18 cellular contexts compared by ENCODE assay signal in genomic region chr22:46422896-46423295, GRCh38.
DNase-seq lines count a peak whose midpoint lies in the region; ATAC-seq, FAIRE-seq and TF ChIP-seq lines count a peak whose summit lies in the region.
"Had no signal": no experiment of that assay in that cellular context is flagged by ENCODE, and none has a peak within 500 bp of the region (broad histone marks: within the 10 kb centered on the region; RNA-seq: fewer than 3 reads in every experiment).

No MANE protein-coding gene starts in this region.

- H3K9ac ChIP-seq in kidney (ENCODE audit: low read length in 2 of 2) = no peak overlapping the region
- H3K9ac ChIP-seq: KMS-11 had no signal

- no peak overlapping the region for H3K4me3 ChIP-seq in kidney (ENCODE audit: low read length in 2 of 2)
- no peak overlapping the region for H3K4me3 ChIP-seq in effector memory CD4-positive, alpha-beta T cell (ENCODE audit: insufficient read depth, low read depth, low read length, poor library complexity, severe bottlenecking)

- intact Hi-C loops in activated B cell treated with CpG ODN at 0.5 μM for 24 hours (cut with micrococcal nuclease) (no loop called here), kidney (cut with DNase I) (no loop called here)
- intact Hi-C loops in activated T-helper 2 cell treated with anti-CD3 and anti-CD28 coated beads, Interferon-gamma antibody, Interleukin-2, Interleukin-4, amounts not matched to agents 10 μg/mL and 5 μg/mL and 100 μg/mL, durations not matched to agents 14 hours and 24 hours and 36 hours (cut with micrococcal nuclease) = no loop called here

- H3K36me3 Mint-ChIP-seq in activated B cell treated with CpG ODN at 0.5 μM for 24 hours (ENCODE audit: low read depth) (peaks cover 19% of the 10 kb centered on the region), progenitor cell of endocrine pancreas (ENCODE audit: insufficient read depth) (peaks cover 17% of the 10 kb centered on the region)
- no peaks in the 10 kb centered on the region for H3K36me3 Mint-ChIP-seq in activated T-helper 2 cell treated with anti-CD3 and anti-CD28 coated beads, Interferon-gamma antibody, Interleukin-2, Interleukin-4, amounts not matched to agents 10 μg/mL and 5 μg/mL and 100 μg/mL, durations not matched to agents 14 hours and 24 hours and 36 hours (ENCODE audit: low read depth)
- H3K36me3 Mint-ChIP-seq in activated T-helper 17 cell treated with anti-CD3 and anti-CD28 coated beads, Interleukin-2, amount 50 U/mL, for 72 hours (ENCODE audit: low read depth) = no peaks in the 10 kb centered on the region

- TF ChIP-seq CTCF in activated B cell treated with CpG ODN at 0.5 μM for 24 hours (IDR thresholded peaks at IDR 0.05) = no peak
- TF ChIP-seq CTCF in kidney (IDR thresholded peaks at IDR 0.05; ENCODE audit: borderline replicate concordance, extremely low read depth, insufficient read depth) = no peak
- no peak for TF ChIP-seq CTCF in progenitor cell of endocrine pancreas (IDR thresholded peaks at IDR 0.05; ENCODE audit: unreplicated experiment)

- peaks cover 21% of the 10 kb centered on the region for H3K4me1 Mint-ChIP-seq in activated B cell treated with CpG ODN at 0.5 μM for 24 hours
- no peaks in the 10 kb centered on the region for H3K4me1 Mint-ChIP-seq in progenitor cell of endocrine pancreas (ENCODE audit: low read depth)
- H3K4me1 Mint-ChIP-seq in activated T-helper 2 cell treated with anti-CD3 and anti-CD28 coated beads, Interferon-gamma antibody, Interleukin-2, Interleukin-4, amounts not matched to agents 10 μg/mL and 5 μg/mL and 100 μg/mL, durations not matched to agents 14 hours and 24 hours and 36 hours (ENCODE audit: low read depth) = no peaks in the 10 kb centered on the region
- no peaks in the 10 kb centered on the region for H3K4me1 Mint-ChIP-seq in activated T-helper 17 cell treated with anti-CD3 and anti-CD28 coated beads, Interleukin-2, amount 50 U/mL, for 72 hours

- H3K27ac Mint-ChIP-seq in activated B cell treated with CpG ODN at 0.5 μM for 24 hours (peak overlapping the region; percentile 68), progenitor cell of endocrine pancreas (peak overlapping the region; percentile 82)
- H3K27ac Mint-ChIP-seq in activated T-helper 2 cell treated with anti-CD3 and anti-CD28 coated beads, Interferon-gamma antibody, Interleukin-2, Interleukin-4, amounts not matched to agents 10 μg/mL and 5 μg/mL and 100 μg/mL, durations not matched to agents 14 hours and 24 hours and 36 hours = no peak overlapping the region
- H3K27ac Mint-ChIP-seq in activated T-helper 17 cell treated with anti-CD3 and anti-CD28 coated beads, Interleukin-2, amount 50 U/mL, for 72 hours = no peak overlapping the region

- FAIRE-seq in kidney (lab: Jason Lieb, UNC) = no peak
- FAIRE-seq: GM12892 had no signal

- H3K27me3 ChIP-seq in effector memory CD4-positive, alpha-beta T cell (replicated peaks; ENCODE audit: control insufficient read depth, insufficient read depth, low read length, poor library complexity, severe bottlenecking) = no peaks in the 10 kb centered on the region

- no peaks in the 10 kb centered on the region for H3K36me3 ChIP-seq in kidney (ENCODE audit: control insufficient read depth in 1 of 2, insufficient read depth in 2 of 2, low read length in 2 of 2)
- H3K36me3 ChIP-seq in effector memory CD4-positive, alpha-beta T cell (ENCODE audit: control insufficient read depth, insufficient read depth, low read length) = no peaks in the 10 kb centered on the region

- H3K4me3 Mint-ChIP-seq in activated B cell treated with CpG ODN at 0.5 μM for 24 hours = no peak overlapping the region
- H3K4me3 Mint-ChIP-seq in progenitor cell of endocrine pancreas (ENCODE audit: low read depth) = no peak overlapping the region
- H3K4me3 Mint-ChIP-seq in activated T-helper 2 cell treated with anti-CD3 and anti-CD28 coated beads, Interferon-gamma antibody, Interleukin-2, Interleukin-4, amounts not matched to agents 10 μg/mL and 5 μg/mL and 100 μg/mL, durations not matched to agents 14 hours and 24 hours and 36 hours (ENCODE audit: low read depth) = no peak overlapping the region
- H3K4me3 Mint-ChIP-seq in activated T-helper 17 cell treated with anti-CD3 and anti-CD28 coated beads, Interleukin-2, amount 50 U/mL, for 72 hours = no peak overlapping the region

- POLR2A ChIA-PET in activated B cell treated with CpG ODN at 0.5 μM for 24 hours (lab: Charles Lee) = no interaction called here

- H3K4me1 ChIP-seq in kidney (ENCODE audit: control insufficient read depth in 1 of 2, insufficient read depth in 1 of 2, low read depth in 1 of 2, low read length in 2 of 2) = peaks cover 1 to 7% of the 10 kb centered on the region in 2 donors
- no peaks in the 10 kb centered on the region for H3K4me1 ChIP-seq in effector memory CD4-positive, alpha-beta T cell (ENCODE audit: control insufficient read depth, insufficient read depth, low read length, poor library complexity, severe bottlenecking)
- H3K4me1 ChIP-seq: Caco-2 had no signal

- ATAC-seq in activated B cell treated with CpG ODN at 0.5 μM for 24 hours (ENCODE audit: low read depth) = no peak
- no peak for ATAC-seq in activated T-helper 17 cell treated with anti-CD3 and anti-CD28 coated beads, Interleukin-2, amount 50 U/mL, for 72 hours (replicated peaks)

- H3K27me3 Mint-ChIP-seq in activated B cell treated with CpG ODN at 0.5 μM for 24 hours (no peaks in the 10 kb centered on the region), progenitor cell of endocrine pancreas (no peaks in the 10 kb centered on the region)
- no peaks in the 10 kb centered on the region for H3K27me3 Mint-ChIP-seq in activated T-helper 2 cell treated with anti-CD3 and anti-CD28 coated beads, Interferon-gamma antibody, Interleukin-2, Interleukin-4, amounts not matched to agents 10 μg/mL and 5 μg/mL and 100 μg/mL, durations not matched to agents 14 hours and 24 hours and 36 hours (ENCODE audit: low read depth)
- no peaks in the 10 kb centered on the region for H3K27me3 Mint-ChIP-seq in activated T-helper 17 cell treated with anti-CD3 and anti-CD28 coated beads, Interleukin-2, amount 50 U/mL, for 72 hours

- H3K9me3 Mint-ChIP-seq in activated B cell treated with CpG ODN at 0.5 μM for 24 hours (peaks cover 5% of the 10 kb centered on the region), progenitor cell of endocrine pancreas (ENCODE audit: low read depth) (peaks cover 16% of the 10 kb centered on the region)
- peaks cover 8% of the 10 kb centered on the region for H3K9me3 Mint-ChIP-seq in activated T-helper 2 cell treated with anti-CD3 and anti-CD28 coated beads, Interferon-gamma antibody, Interleukin-2, Interleukin-4, amounts not matched to agents 10 μg/mL and 5 μg/mL and 100 μg/mL, durations not matched to agents 14 hours and 24 hours and 36 hours
- H3K9me3 Mint-ChIP-seq in activated T-helper 17 cell treated with anti-CD3 and anti-CD28 coated beads, Interleukin-2, amount 50 U/mL, for 72 hours = no peaks in the 10 kb centered on the region

- CTCF ChIA-PET in activated B cell treated with CpG ODN at 0.5 μM for 24 hours (lab: Charles Lee) = no interaction called here

- H3K9me3 ChIP-seq in kidney (ENCODE audit: control insufficient read depth in 1 of 2, low read length in 2 of 2) = no peaks in the 10 kb centered on the region
- no peaks in the 10 kb centered on the region for H3K9me3 ChIP-seq in effector memory CD4-positive, alpha-beta T cell (ENCODE audit: control insufficient read depth, low read length)
- H3K9me3 ChIP-seq: Caco-2 had no signal

- in situ Hi-C loops in Caki2 (cut with HindIII; ENCODE audit: low pct_unique_long_range_greater_than_20kb, low sequenced_read_pairs) = no loop called here

- H3K27ac ChIP-seq in kidney (ENCODE audit: low read depth in 2 of 2, low read length in 2 of 2) = no peak overlapping the region
- H3K27ac ChIP-seq in effector memory CD4-positive, alpha-beta T cell (ENCODE audit: insufficient read depth, low read length, poor library complexity, severe bottlenecking) = no peak overlapping the region
- H3K27ac ChIP-seq: KMS-11 had no signal

- peak; percentile 88 for DNase-seq in Caki2 (ENCODE audit: low read depth)
- no peak for DNase-seq in activated B cell treated with CpG ODN at 0.5 μM for 24 hours
- DNase-seq in kidney = peak; percentile 58
- no peak for DNase-seq in progenitor cell of endocrine pancreas (ENCODE audit: low spot score, unreplicated experiment)
- no peak for DNase-seq in activated T-cell treated with anti-CD3 and anti-CD28 coated beads, Interleukin-2, amount 50 U/mL, for 48 hours
- DNase-seq in activated T-helper 2 cell treated with anti-CD3 and anti-CD28 coated beads, Interferon-gamma antibody, Interleukin-2, Interleukin-4, amounts not matched to agents 10 μg/mL and 5 μg/mL and 100 μg/mL, durations not matched to agents 14 hours and 24 hours and 36 hours (ENCODE audit: low spot score) = no peak
- DNase-seq in effector memory CD4-positive, alpha-beta T cell = no peak
- DNase-seq: Caco-2; DMS79; GOT3; NCI-H1092; NCI-H1694; NCI-H69; NK-92 treated with Interleukin-12 subunit alpha and Interleukin-12 subunit beta, amount 100 ng/mL, for 24 hours; SHP77 treated with DMSO at 0.1 percent for 48 hours had no signal

Comparison
In these comparisons a context has a peak if more than half of its experiments do, and no peak if none do; other contexts are left out.
1. DNase-seq: peak in Caki2 (single experiment) and kidney (single experiment); none in activated B cell treated with CpG ODN at 0.5 μM for 24 hours (single experiment), progenitor cell of endocrine pancreas (single experiment), activated T-cell treated with anti-CD3 and anti-CD28 coated beads, Interleukin-2, amount 50 U/mL, for 48 hours (0 of 2), activated T-helper 2 cell treated with anti-CD3 and anti-CD28 coated beads, Interferon-gamma antibody, Interleukin-2, Interleukin-4, amounts not matched to agents 10 μg/mL and 5 μg/mL and 100 μg/mL, durations not matched to agents 14 hours and 24 hours and 36 hours (single experiment) and effector memory CD4-positive, alpha-beta T cell (0 of 3).
2. H3K27ac Mint-ChIP-seq: peak in activated B cell treated with CpG ODN at 0.5 μM for 24 hours (single experiment) and progenitor cell of endocrine pancreas (single experiment); none in activated T-helper 2 cell treated with anti-CD3 and anti-CD28 coated beads, Interferon-gamma antibody, Interleukin-2, Interleukin-4, amounts not matched to agents 10 μg/mL and 5 μg/mL and 100 μg/mL, durations not matched to agents 14 hours and 24 hours and 36 hours (single experiment) and activated T-helper 17 cell treated with anti-CD3 and anti-CD28 coated beads, Interleukin-2, amount 50 U/mL, for 72 hours (single experiment).